Comparison of ENCODE assay signal across 10 cellular contexts in genomic region chr3:152100491-152101086, GRCh38.
DNase-seq lines count a peak whose midpoint lies in the region; ATAC-seq and TF ChIP-seq lines count a peak whose summit lies in the region.
"Had no signal": no experiment of that assay in that cellular context is flagged by ENCODE, and none has a peak within 500 bp of the region (broad histone marks: within the 10 kb centered on the region; RNA-seq: fewer than 3 reads in every experiment).

No MANE protein-coding gene starts in this region.

- H3K27ac ChIP-seq in coronary artery: no peak overlapping the region
- H3K27ac ChIP-seq: PC-9 had no signal

- TF ChIP-seq CTCF in coronary artery (IDR thresholded peaks at IDR 0.05): no peak

- DNase-seq in Kasumi-1 (lab: John Stamatoyannopoulos, UW) (peak; percentile 8 to 9), iris pigment epithelial cell (ENCODE audit: low read depth) (peak; percentile 26), coronary artery (ENCODE audit: low spot score) (no peak), NCI-H2107 (lab: John Stamatoyannopoulos, UW) (no peak), glomerular visceral epithelial cell (ENCODE audit: extremely low spot score) (no peak), NCI-H146 treated with DMSO at 0.1 percent for 48 hours (lab: John Stamatoyannopoulos, UW; ENCODE audit: unreplicated experiment) (no peak)
- DNase-seq: activated naive CD4-positive, alpha-beta T cell treated with anti-CD3 and anti-CD28 coated beads, Interleukin-2, amount 50 U/mL, for 16 hours had no signal

- ATAC-seq in GM18909 (IDR thresholded peaks at IDR 0.05; ENCODE audit: poor library complexity, unreplicated experiment) (peak; percentile 99), HG02678 (IDR thresholded peaks at IDR 0.05; ENCODE audit: unreplicated experiment) (peak; percentile 98)

- H3K4me3 ChIP-seq in coronary artery: no peak overlapping the region
- H3K4me3 ChIP-seq: PC-9 had no signal

Comparison
In these comparisons a context has a peak if more than half of its experiments do, and no peak if none do; other contexts are left out.
1. DNase-seq: peak in Kasumi-1 (2 of 2) and iris pigment epithelial cell (single experiment); none in coronary artery (single experiment), NCI-H2107 (single experiment), glomerular visceral epithelial cell (single experiment) and NCI-H146 treated with DMSO at 0.1 percent for 48 hours (single experiment).